ENCODE assay signal across 20 cellular contexts in the genomic region with DNA sequence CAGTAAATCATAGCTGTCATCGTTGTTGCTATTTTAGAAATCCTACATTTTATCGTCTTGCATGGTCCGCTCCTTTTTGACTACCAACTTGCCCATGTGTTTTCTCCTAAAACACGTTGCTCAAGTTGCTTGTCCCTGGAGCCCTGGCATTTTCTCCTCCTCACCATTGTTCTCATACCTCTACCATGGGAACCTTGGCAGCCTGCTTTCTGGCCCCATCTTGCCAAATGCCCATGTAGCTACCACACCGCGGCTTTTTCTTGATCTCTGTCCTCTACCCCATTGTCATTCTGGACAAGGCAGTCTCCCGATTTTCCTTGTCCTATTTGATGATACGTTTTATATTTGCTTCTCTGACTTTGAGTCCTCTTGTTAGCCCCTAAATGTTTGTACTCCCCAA.
"Had no signal": no experiment of that assay in that cellular context is flagged by ENCODE, and none has a peak within 500 bp of the region (broad histone marks: within the 10 kb centered on the region; RNA-seq: fewer than 3 reads in every experiment).

No MANE protein-coding gene starts in this region.

- H3K27ac Mint-ChIP-seq: activated CD4-positive, alpha-beta memory T cell treated with anti-CD3 and anti-CD28 coated beads for 36 hours; T-cell had no signal

- H3K4me3 ChIP-seq: heart left ventricle, mucosa of descending colon, sigmoid colon, smooth muscle cell, testis had no signal

- DNase-seq: activated CD4-positive, alpha-beta memory T cell treated with anti-CD3 and anti-CD28 coated beads for 36 hours; activated gamma-delta T cell; activated T-cell treated with anti-CD3 and anti-CD28 coated beads, Interleukin-2, amount 50 U/mL, for 72 hours; amniotic stem cell; cortex of kidney; heart left ventricle; left colon; mesenchymal stem cell; mucosa of descending colon; occipital lobe; sigmoid colon; stimulated activated CD4-positive, alpha-beta T cell treated with anti-CD3 and anti-CD28 coated beads, Interleukin-15, amount 100 ng/mL, for 24 hours; stimulated activated naive CD4-positive, alpha-beta T cell; T-cell; testis; WERI-Rb-1 had no signal

- H3K9me3 Mint-ChIP-seq: T-cell had no signal

- H3K27me3 Mint-ChIP-seq: activated CD4-positive, alpha-beta memory T cell treated with anti-CD3 and anti-CD28 coated beads for 36 hours; T-cell had no signal

- H3K27me3 ChIP-seq: heart left ventricle, sigmoid colon, testis had no signal

- H3K4me3 Mint-ChIP-seq: activated CD4-positive, alpha-beta memory T cell treated with anti-CD3 and anti-CD28 coated beads for 36 hours; activated T-cell treated with anti-CD3 and anti-CD28 coated beads, Interleukin-2, amount 50 U/mL, for 72 hours; neural crest cell; T-cell had no signal

- ATAC-seq: activated naive CD4-positive, alpha-beta T cell treated with anti-CD3 and anti-CD28 coated beads, Interleukin-2, amount 50 U/mL, for 72 hours; activated T-cell treated with anti-CD3 and anti-CD28 coated beads, Interleukin-2, amount 50 U/mL, for 72 hours; heart left ventricle; left colon; mucosa of descending colon; SK-N-SH treated with all-trans-retinoic acid at 6 μM for 48 hours; T-cell had no signal

- H3K27ac ChIP-seq: heart left ventricle, testis, WERI-Rb-1 had no signal

- H3K9me3 ChIP-seq: heart left ventricle, mucosa of descending colon, sigmoid colon, testis had no signal
